Comparison of ENCODE assay signal across 17 cellular contexts in genomic region chr14:58914271-58914855, GRCh38.
"Had no signal": no experiment of that assay in that cellular context is flagged by ENCODE, and none has a peak within 500 bp of the region (broad histone marks: within the 10 kb centered on the region; RNA-seq: fewer than 3 reads in every experiment).

No MANE protein-coding gene starts in this region.

- H3K4me3 Mint-ChIP-seq: activated naive CD8-positive, alpha-beta T cell treated with anti-CD3 and anti-CD28 coated beads for 36 hours; immature natural killer cell; naive thymus-derived CD8-positive, alpha-beta T cell; type B pancreatic cell had no signal

- H3K27me3 Mint-ChIP-seq: type B pancreatic cell had no signal

- H3K9me3 ChIP-seq: esophagus squamous epithelium, mucosa of descending colon, sigmoid colon, suprapubic skin had no signal

- H3K4me1 ChIP-seq: esophagus squamous epithelium, sigmoid colon, suprapubic skin had no signal

- ATAC-seq: foreskin keratinocyte; left cardiac atrium; mucosa of descending colon; naive thymus-derived CD8-positive, alpha-beta T cell; stimulated activated naive CD8-positive, alpha-beta T cell treated with anti-CD3 and anti-CD28 coated beads, Interleukin-15, Interleukin-2, amounts not matched to agents 100 U/mL and 50 U/mL, for 24 hours had no signal

- H3K36me3 ChIP-seq: esophagus squamous epithelium, sigmoid colon, suprapubic skin had no signal

- H3K36me3 Mint-ChIP-seq: activated naive CD8-positive, alpha-beta T cell treated with anti-CD3 and anti-CD28 coated beads for 36 hours; immature natural killer cell; naive thymus-derived CD8-positive, alpha-beta T cell; type B pancreatic cell had no signal

- H3K27ac Mint-ChIP-seq: activated naive CD8-positive, alpha-beta T cell treated with anti-CD3 and anti-CD28 coated beads for 36 hours; immature natural killer cell; naive thymus-derived CD8-positive, alpha-beta T cell; type B pancreatic cell had no signal

- H3K4me1 Mint-ChIP-seq: activated naive CD8-positive, alpha-beta T cell treated with anti-CD3 and anti-CD28 coated beads for 36 hours; immature natural killer cell; naive thymus-derived CD8-positive, alpha-beta T cell had no signal

- H3K27me3 ChIP-seq: esophagus squamous epithelium, foreskin keratinocyte, sigmoid colon, suprapubic skin had no signal

- H3K4me3 ChIP-seq: esophagus squamous epithelium, lung, mucosa of descending colon, sigmoid colon, suprapubic skin had no signal

- H3K27ac ChIP-seq: esophagus squamous epithelium, foreskin keratinocyte, sigmoid colon, suprapubic skin had no signal

- H3K9me3 Mint-ChIP-seq: activated naive CD8-positive, alpha-beta T cell treated with anti-CD3 and anti-CD28 coated beads for 36 hours; naive thymus-derived CD8-positive, alpha-beta T cell; type B pancreatic cell had no signal

- DNase-seq: activated CD4-positive, alpha-beta T cell treated with anti-CD3 and anti-CD28 coated beads, Interleukin-2, amount 50 U/mL, for 48 hours; activated CD4-positive, CD25-positive, alpha-beta regulatory T cell treated with anti-CD3 and anti-CD28 coated beads, Interleukin-2, amount 50 U/mL, for 72 hours; activated gamma-delta T cell; activated naive CD8-positive, alpha-beta T cell treated with anti-CD3 and anti-CD28 coated beads for 36 hours; activated T-cell treated with anti-CD3 and anti-CD28 coated beads, Interleukin-2, amount 50 U/mL, for 48 hours; esophagus squamous epithelium; foreskin keratinocyte; immature natural killer cell; left cardiac atrium; mucosa of descending colon; naive thymus-derived CD8-positive, alpha-beta T cell; sigmoid colon; stimulated activated CD4-positive, alpha-beta T cell treated with anti-CD3 and anti-CD28 coated beads, Interleukin-2, amount 100 ng/mL, for 48 hours; stimulated activated naive CD8-positive, alpha-beta T cell treated with anti-CD3 and anti-CD28 coated beads, Interleukin-15, Interleukin-2, amounts not matched to agents 100 U/mL and 50 U/mL, for 24 hours had no signal
